Comparison of ENCODE assay signal across 1 cellular context in the genomic region with DNA sequence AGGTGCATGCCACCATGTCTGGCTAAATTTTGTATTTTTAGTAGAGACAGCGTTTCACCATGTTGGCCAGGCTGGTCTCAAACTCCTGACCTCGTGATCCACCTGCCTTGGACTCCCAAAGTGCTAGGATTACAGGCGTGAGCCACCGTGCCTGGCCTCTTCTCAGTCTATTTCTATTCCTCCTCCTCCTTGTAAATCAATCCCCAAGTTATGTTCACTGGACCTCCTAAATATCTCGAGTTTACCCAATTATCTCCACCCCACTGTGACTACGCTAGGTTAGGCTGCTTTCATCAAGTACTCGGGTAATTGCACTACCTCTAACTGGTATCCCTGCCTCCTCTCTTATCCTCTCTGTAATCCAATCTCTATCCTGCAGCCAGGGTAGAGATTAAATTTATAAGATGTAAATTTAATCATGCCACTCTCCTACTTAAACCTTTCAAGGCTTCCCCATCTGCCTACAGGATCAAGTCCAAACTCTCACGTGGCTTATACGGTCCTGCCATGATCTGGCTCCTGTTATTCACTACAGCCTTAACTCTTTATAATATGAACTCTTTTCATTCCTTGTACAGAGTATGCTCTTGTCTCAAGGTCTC.
A peak's percentile ranks its signal among the peaks of the same experiment; 100 is the strongest.
TF ChIP-seq lines count a peak whose summit lies in the region.

No MANE protein-coding gene starts in this region.

TF ChIP-seq in HepG2, 621 proteins besides CTCF, POLR2A, EP300 and RAD21:
- TF ChIP-seq ZNF432 (CRISPR knock-in tag; IDR thresholded peaks at IDR 0.05; ENCODE audit: borderline replicate concordance) (no peak), AKAP8 (CRISPR knock-in tag; IDR thresholded peaks at IDR 0.05) (0 out of 2 replicates have a peak, but pooled peaks have one; percentile 4)
